In genomic region chr15:73575636-73576247, GRCh38 we compare ENCODE assay signal across 16 cellular contexts. TPM values are rescaled to one million over a fixed set of nuclear protein-coding genes. Genes with fewer than 3 reads are reported as not detected.
A peak's percentile ranks its signal among the peaks of the same experiment; 100 is the strongest.
DNase-seq lines count a peak whose midpoint lies in the region; ATAC-seq, FAIRE-seq and TF ChIP-seq lines count a peak whose summit lies in the region.
"Had no signal": no experiment of that assay in that cellular context is flagged by ENCODE, and none has a peak within 500 bp of the region (broad histone marks: within the 10 kb centered on the region; RNA-seq: fewer than 3 reads in every experiment).

No MANE protein-coding gene starts in this region.

- peaks cover 44% of the 10 kb centered on the region for H3K4me1 ChIP-seq in keratinocyte (ENCODE audit: control insufficient read depth, extremely low read depth, insufficient read depth, low read length)
- no peaks in the 10 kb centered on the region for H3K4me1 ChIP-seq in naive thymus-derived CD4-positive, alpha-beta T cell (ENCODE audit: control insufficient read depth in 2 of 2, insufficient read depth in 2 of 2, low read length in 2 of 2)
- H3K4me1 ChIP-seq: BLaER1 had no signal

- no peaks in the 10 kb centered on the region for H3K27me3 Mint-ChIP-seq in mesothelial cell of epicardium (ENCODE audit: low read depth)
- no peaks in the 10 kb centered on the region for H3K27me3 Mint-ChIP-seq in naive thymus-derived CD4-positive, alpha-beta T cell

- H3K9ac ChIP-seq in keratinocyte (ENCODE audit: control insufficient read depth, extremely low read depth, insufficient read depth, low read length), result peak overlapping the region; percentile 63
- H3K9ac ChIP-seq: BLaER1 had no signal

- no peak overlapping the region for H2AFZ ChIP-seq in keratinocyte (ENCODE audit: control insufficient read depth, low read length)

- H3K4me2 ChIP-seq in keratinocyte (ENCODE audit: control insufficient read depth, extremely low read depth, insufficient read depth, low read depth, low read length), result peak overlapping the region; percentile 64
- H3K4me2 ChIP-seq: BLaER1 had no signal

- H3K36me3 Mint-ChIP-seq in mesothelial cell of epicardium, result peaks cover 27% of the 10 kb centered on the region
- peaks cover 0 to 47% (median 13%) of the 10 kb centered on the region in 5 donors for H3K36me3 Mint-ChIP-seq in naive thymus-derived CD4-positive, alpha-beta T cell

- POLR2A ChIA-PET in naive thymus-derived CD4-positive, alpha-beta T cell (lab: Charles Lee), result no interaction called here

- CTCF ChIA-PET in naive thymus-derived CD4-positive, alpha-beta T cell (lab: Charles Lee), result no interaction called here

- peaks cover 5% of the 10 kb centered on the region for H3K9me1 ChIP-seq in keratinocyte (ENCODE audit: control insufficient read depth, extremely low read depth, insufficient read depth, low read length)

- no peak overlapping the region for H3K4me3 ChIP-seq in keratinocyte (ENCODE audit: control insufficient read depth in 2 of 3, extremely low read depth in 1 of 3, insufficient read depth in 2 of 3, low read depth in 1 of 3, low read length in 3 of 3)
- H3K4me3 ChIP-seq in naive thymus-derived CD4-positive, alpha-beta T cell (ENCODE audit: low read length), result no peak overlapping the region
- H3K4me3 ChIP-seq: BLaER1, uterus had no signal

- H3K4me3 Mint-ChIP-seq in mesothelial cell of epicardium, result no peak overlapping the region
- no peak overlapping the region for H3K4me3 Mint-ChIP-seq in naive thymus-derived CD4-positive, alpha-beta T cell

- DNase-seq in NCI-H226 (peak; percentile 59), cerebellar cortex (ENCODE audit: low spot score) (peak; percentile 76), keratinocyte (ENCODE audit: low read depth, low spot score) (peak; percentile 73), mesothelial cell of epicardium (ENCODE audit: low spot score in 2 of 2, unreplicated experiment in 2 of 2) (no peak), NCI-H2107 (lab: John Stamatoyannopoulos, UW) (no peak)
- no peak for DNase-seq in stimulated activated CD4-positive, alpha-beta T cell treated with anti-CD3 and anti-CD28 coated beads, Interleukin-12 subunit alpha, Interleukin-12 subunit beta, amount 100 ng/mL, for 4 hours
- DNase-seq in naive thymus-derived CD4-positive, alpha-beta T cell, result no peak
- DNase-seq: effector CD8-positive, alpha-beta T cell; NCI-H69; uterus had no signal

- intact Hi-C loops in naive thymus-derived CD4-positive, alpha-beta T cell (cut with micrococcal nuclease), result no loop called here

- dilution Hi-C loops in keratinocyte (cut with MboI; ENCODE audit: extremely low pct_ligation_motif_present, low sequenced_read_pairs), result loop anchor here (25.0 kb wide), 1 partner anchor 112 kb away; the partner anchor contains the start of gene CD276

- H3K36me3 ChIP-seq in keratinocyte (ENCODE audit: control insufficient read depth in 2 of 2, extremely low read depth in 1 of 2, insufficient read depth in 2 of 2, low read length in 2 of 2), result peaks cover 13 to 34% of the 10 kb centered on the region in 2 experiments
- H3K36me3 ChIP-seq in naive thymus-derived CD4-positive, alpha-beta T cell (ENCODE audit: control insufficient read depth in 2 of 3, insufficient read depth in 3 of 3, low read length in 3 of 3), result peaks cover 0 to 57% (median 4%) of the 10 kb centered on the region in 3 experiments
- H3K36me3 ChIP-seq: uterus had no signal

- ATAC-seq in naive thymus-derived CD4-positive, alpha-beta T cell, result no peak
- ATAC-seq: activated CD4-positive, CD25-positive, alpha-beta regulatory T cell treated with anti-CD3 and anti-CD28 coated beads, Interleukin-2, amount 50 U/mL, for 24 hours had no signal

- no peaks in the 10 kb centered on the region for H3K9me3 ChIP-seq in keratinocyte (ENCODE audit: control insufficient read depth, low read depth, low read length)
- no peaks in the 10 kb centered on the region for H3K9me3 ChIP-seq in naive thymus-derived CD4-positive, alpha-beta T cell (ENCODE audit: control insufficient read depth in 2 of 3, low read length in 3 of 3)
- H3K9me3 ChIP-seq: BLaER1, uterus had no signal

- H3K27ac ChIP-seq in C4-2B (peak overlapping the region; percentile 17; the same call in 1 of the 2 replicates), keratinocyte (ENCODE audit: control insufficient read depth, insufficient read depth, low read length) (peak overlapping the region; percentile 93)
- H3K27ac ChIP-seq in naive thymus-derived CD4-positive, alpha-beta T cell (ENCODE audit: low read depth, low read length), result no peak overlapping the region
- H3K27ac ChIP-seq: BLaER1, HL-60, uterus had no signal

- no peak for TF ChIP-seq CTCF in C4-2B (conservative IDR thresholded peaks at IDR 0.05)
- no peak for TF ChIP-seq CTCF in keratinocyte (optimal IDR thresholded peaks at IDR 0.05 in 1 of 3, IDR thresholded peaks at IDR 0.05 in 1 of 3, conservative IDR thresholded peaks at IDR 0.05 in 1 of 3; ENCODE audit: extremely low read depth in 1 of 3, insufficient read depth in 2 of 3, low read length in 3 of 3)
- no peak for TF ChIP-seq CTCF in mesothelial cell of epicardium (IDR thresholded peaks at IDR 0.05; ENCODE audit: unreplicated experiment)

- H3K4me1 Mint-ChIP-seq in mesothelial cell of epicardium, result no peaks in the 10 kb centered on the region
- H3K4me1 Mint-ChIP-seq in naive thymus-derived CD4-positive, alpha-beta T cell, result peaks cover 0 to 39% (median 0%) of the 10 kb centered on the region in 7 donors

- no peak overlapping the region for H3K27ac Mint-ChIP-seq in mesothelial cell of epicardium
- peak overlapping the region in 2 of 9 donors; percentile 9 to 21 for H3K27ac Mint-ChIP-seq in naive thymus-derived CD4-positive, alpha-beta T cell

- FAIRE-seq in keratinocyte (lab: Jason Lieb, UNC), result peak; percentile 91
- FAIRE-seq: G401.6 had no signal

- peaks cover 6% of the 10 kb centered on the region for H4K20me1 ChIP-seq in keratinocyte (ENCODE audit: control insufficient read depth, extremely low read depth, insufficient read depth, low read length)

- H3K9me3 Mint-ChIP-seq in mesothelial cell of epicardium, result no peaks in the 10 kb centered on the region
- no peaks in the 10 kb centered on the region for H3K9me3 Mint-ChIP-seq in naive thymus-derived CD4-positive, alpha-beta T cell
- H3K9me3 Mint-ChIP-seq: activated naive CD4-positive, alpha-beta T cell treated with anti-CD3 and anti-CD28 coated beads, Interleukin-2, amount 50 U/mL, for 72 hours had no signal

- no peaks in the 10 kb centered on the region for H3K27me3 ChIP-seq in keratinocyte (ENCODE audit: control insufficient read depth, extremely low read depth, insufficient read depth, low read length)
- no peaks in the 10 kb centered on the region for H3K27me3 ChIP-seq in naive thymus-derived CD4-positive, alpha-beta T cell (ENCODE audit: control insufficient read depth in 2 of 2, insufficient read depth in 2 of 2, low read length in 2 of 2)
- H3K27me3 ChIP-seq: BLaER1, uterus had no signal

- H3K79me2 ChIP-seq in keratinocyte (ENCODE audit: control insufficient read depth, insufficient read depth, low read length), result peaks cover 3% of the 10 kb centered on the region

RNA-seq across cellular contexts. Expression of gene NPTN, which starts 57.4 kb away (rescaled TPM):
- 137 to 282 TPM (median 223 TPM) in 3 replicates for polyA plus RNA-seq in keratinocyte
- 212 TPM for polyA plus RNA-seq in keratinocyte (2011; ENCODE audit: low read depth)
- 117 and 166 TPM in 2 replicates for polyA plus RNA-seq in keratinocyte (2011; cell fraction: cytosol; rRNA removed)
- 442 and 516 TPM in 2 replicates for polyA plus RNA-seq in keratinocyte (2011; cell fraction: nucleus; rRNA removed)
- polyA plus RNA-seq in keratinocyte (2012; ENCODE audit: low replicate concordance), result 86.1 and 170 TPM in 2 replicates
- polyA minus RNA-seq in keratinocyte, result 98.3 to 190 TPM (median 181 TPM) in 3 replicates
- polyA minus RNA-seq in keratinocyte (2011; cell fraction: cytosol; rRNA and poly(A)+ RNA removed), result 73.1 TPM
- polyA minus RNA-seq in keratinocyte (2011; cell fraction: nucleus; rRNA and poly(A)+ RNA removed), result 140 and 258 TPM in 2 replicates
- 102 to 116 TPM (median 109 TPM) in 3 replicates for total RNA-seq in mesothelial cell of epicardium
- total RNA-seq in naive thymus-derived CD4-positive, alpha-beta T cell, result 10 to 100 TPM; 26.8 to 48.2 (median 42.6) TPM
- 10 to 100 TPM; 35.3 to 51.9 TPM for polyA plus RNA-seq in naive thymus-derived CD4-positive, alpha-beta T cell

Comparison
In these comparisons a context has a peak if more than half of its experiments do, and no peak if none do; other contexts are left out.
1. DNase-seq: peak in NCI-H226 (single experiment), cerebellar cortex (single experiment) and keratinocyte (single experiment); none in mesothelial cell of epicardium (0 of 2), stimulated activated CD4-positive, alpha-beta T cell treated with anti-CD3 and anti-CD28 coated beads, Interleukin-12 subunit alpha, Interleukin-12 subunit beta, amount 100 ng/mL, for 4 hours (single experiment), NCI-H2107 (single experiment) and naive thymus-derived CD4-positive, alpha-beta T cell (0 of 9).